In the genomic region with DNA sequence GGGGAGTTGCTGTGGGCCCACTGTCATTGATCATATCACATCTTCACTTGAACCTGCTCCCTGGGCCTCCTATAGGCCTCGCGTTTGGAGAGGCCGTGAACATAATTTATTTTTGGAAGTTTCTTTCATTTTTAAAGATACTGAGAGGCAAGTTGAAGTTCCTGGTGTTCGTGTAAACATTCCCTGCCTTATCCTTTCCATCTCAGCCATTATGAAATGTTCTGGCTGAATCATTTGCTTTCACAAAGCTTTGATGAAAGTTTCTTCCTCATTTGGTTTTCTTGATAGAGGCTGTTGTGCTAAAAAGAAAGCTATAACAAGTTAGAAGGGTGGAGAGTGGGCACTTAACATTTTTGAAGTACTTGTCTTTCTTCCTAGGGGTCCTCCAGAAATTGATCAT, we compare ENCODE assay signal across 11 cellular contexts. TPM values are rescaled to one million over a fixed set of nuclear protein-coding genes. Genes with fewer than 3 reads are reported as not detected.
A peak's percentile ranks its signal among the peaks of the same experiment; 100 is the strongest.
DNase-seq lines count a peak whose midpoint lies in the region; TF ChIP-seq lines count a peak whose summit lies in the region.
"Had no signal": no experiment of that assay in that cellular context is flagged by ENCODE, and none has a peak within 500 bp of the region (broad histone marks: within the 10 kb centered on the region; RNA-seq: fewer than 3 reads in every experiment).

No MANE protein-coding gene starts in this region.

- peak overlapping the region; percentile 33 for H2AFZ ChIP-seq in osteoblast (ENCODE audit: low read length)

- no peak for TF ChIP-seq POLR2A in NB4 (IDR thresholded peaks at IDR 0.05; ENCODE audit: extremely low read depth, insufficient read length)

- TF ChIP-seq CTCF in NB4 (IDR thresholded peaks at IDR 0.05; ENCODE audit: low read depth, low read length) (no peak), epithelial cell of esophagus (IDR thresholded peaks at IDR 0.05; ENCODE audit: insufficient read depth, low read depth, low read length, missing control alignments) (no peak), osteoblast (IDR thresholded peaks at IDR 0.05; ENCODE audit: extremely low read depth, low read depth, low read length) (no peak), GM20000 (IDR thresholded peaks at IDR 0.05; ENCODE audit: extremely low read depth, missing control alignments) (no peak)

- DNase-seq in AG20443 (ENCODE audit: low spot score) (peak; percentile 40), NB4 (ENCODE audit: low read depth) (peak; percentile 22), epithelial cell of esophagus (ENCODE audit: low read depth) (peak; percentile 49), osteoblast (ENCODE audit: insufficient read length, low spot score, missing footprints) (peak; percentile 27), GM20000 (ENCODE audit: low spot score) (no peak), substantia nigra (lab: John Stamatoyannopoulos, UW) (no peak), NCI-H2171 treated with DMSO at 0.1 percent for 48 hours (lab: John Stamatoyannopoulos, UW) (no peak), HuH-7 (ENCODE audit: low spot score) (no peak)
- DNase-seq: activated CD8-positive, alpha-beta memory T cell treated with anti-CD3 and anti-CD28 coated beads, Interleukin-2, amount 50 U/mL, for 4 hours; NK-92 treated with Interleukin-12 subunit alpha and Interleukin-12 subunit beta, amount 100 ng/mL, for 24 hours; T-helper 17 cell had no signal

- peaks cover 77% of the 10 kb centered on the region for H3K79me2 ChIP-seq in osteoblast (ENCODE audit: insufficient read depth, low read length)

- no peaks in the 10 kb centered on the region for H3K9me3 ChIP-seq in osteoblast (ENCODE audit: low read depth, low read length)

- peak overlapping the region; percentile 52 for H3K4me2 ChIP-seq in osteoblast (ENCODE audit: insufficient read depth, low read length)

- H3K27me3 ChIP-seq in osteoblast (ENCODE audit: insufficient read depth, low read length) = no peaks in the 10 kb centered on the region

- H3K27ac ChIP-seq in osteoblast (ENCODE audit: low read depth, low read length) = peak overlapping the region; percentile 60
- H3K27ac ChIP-seq in substantia nigra (ENCODE audit: low read depth, low read length, poor library complexity, severe bottlenecking) = no peak overlapping the region

- H3K4me3 ChIP-seq in NB4 (ENCODE audit: low read depth, low read length) = no peak overlapping the region
- H3K4me3 ChIP-seq in epithelial cell of esophagus (ENCODE audit: low read length) = no peak overlapping the region
- H3K4me3 ChIP-seq in osteoblast (ENCODE audit: insufficient read depth, low read length) = no peak overlapping the region

- peaks cover 29% of the 10 kb centered on the region for H3K4me1 ChIP-seq in osteoblast (ENCODE audit: insufficient read depth, low read length)

- H3K36me3 ChIP-seq in osteoblast (ENCODE audit: insufficient read depth, low read length) = no peaks in the 10 kb centered on the region

- peaks cover 12% of the 10 kb centered on the region for H4K20me1 ChIP-seq in osteoblast (ENCODE audit: insufficient read depth, low read length)

RNA-seq across cellular contexts. Expression of a gene that starts 15.5 kb away (rescaled TPM):
- total RNA-seq in osteoblast = 38.0 and 47.4 TPM in 2 replicates

Comparison
In these comparisons a context has a peak if more than half of its experiments do, and no peak if none do; other contexts are left out.
1. DNase-seq: peak in AG20443 (single experiment), NB4 (single experiment), epithelial cell of esophagus (single experiment) and osteoblast (single experiment); none in GM20000 (single experiment), substantia nigra (0 of 49), NCI-H2171 treated with DMSO at 0.1 percent for 48 hours (single experiment) and HuH-7 (single experiment).